In the genomic region with DNA sequence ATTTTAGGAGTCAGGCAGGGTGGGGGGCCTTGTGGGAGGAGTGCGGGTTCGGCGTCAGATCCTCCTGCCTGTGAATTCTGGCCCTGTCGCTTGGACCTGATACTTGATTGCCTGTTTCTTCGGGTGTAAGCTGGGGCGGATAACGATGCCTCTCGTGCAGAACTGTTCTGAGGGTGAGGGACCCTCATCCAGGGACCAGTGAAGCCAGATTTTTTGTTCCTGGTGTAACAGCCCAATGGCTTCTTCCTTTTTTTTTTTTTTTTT, we compare ENCODE assay signal across 8 cellular contexts. TPM values are rescaled to one million over a fixed set of nuclear protein-coding genes. Genes with fewer than 3 reads are reported as not detected.
DNase-seq lines count a peak whose midpoint lies in the region; ATAC-seq and TF ChIP-seq lines count a peak whose summit lies in the region.

No MANE protein-coding gene starts in this region.

- H3K4me1 ChIP-seq in SK-N-SH (ENCODE audit: control insufficient read depth in 1 of 2, insufficient read depth in 2 of 2, low read depth in 1 of 2, low read length in 1 of 2) (peaks cover 6 to 14% of the 10 kb centered on the region in 2 experiments; a peak in 1 of 4 replicates), hepatocyte (ENCODE audit: insufficient read depth) (peaks cover 8% of the 10 kb centered on the region), transverse colon (peaks cover 8 to 23% (median 17%) of the 10 kb centered on the region in 4 donors)

- H2AFZ ChIP-seq in SK-N-SH (ENCODE audit: low read depth) (no peak overlapping the region), hepatocyte (peak overlapping the region; percentile 52)

- H3F3A ChIP-seq in SK-N-SH (replicated peaks; ENCODE audit: insufficient read depth), result peaks cover 9% of the 10 kb centered on the region

- TF ChIP-seq EP300 in SK-N-SH (IDR thresholded peaks at IDR 0.05; ENCODE audit: borderline replicate concordance in 1 of 2, low read depth in 1 of 2, low read length in 1 of 2) (no peak), transverse colon (IDR thresholded peaks at IDR 0.05; ENCODE audit: low read depth) (no peak)

- TF ChIP-seq POLR2A in transverse colon (IDR thresholded peaks at IDR 0.05) (no peak), GM18505 (IDR thresholded peaks at IDR 0.05; ENCODE audit: borderline replicate concordance, extremely low read depth, insufficient read depth, insufficient read length) (no peak)

- H3K9ac ChIP-seq in SK-N-SH, result peak overlapping the region; percentile 63

- no peak for ATAC-seq in SK-N-SH treated with all-trans-retinoic acid at 6 μM for 48 hours
- no peak for ATAC-seq in stimulated activated effector memory CD8-positive, alpha-beta T cell treated with anti-CD3 and anti-CD28 coated beads, Interleukin-12 subunit alpha, Interleukin-12 subunit beta, amount 100 ng/mL, for 72 hours
- ATAC-seq in GM18505 (IDR thresholded peaks at IDR 0.05; ENCODE audit: unreplicated experiment), result no peak

- H3K9me3 ChIP-seq in SK-N-SH (no peaks in the 10 kb centered on the region), WERI-Rb-1 (ENCODE audit: severe bottlenecking) (peaks cover 7% of the 10 kb centered on the region), hepatocyte (ENCODE audit: low read depth) (no peaks in the 10 kb centered on the region), transverse colon (no peaks in the 10 kb centered on the region)

- peak overlapping the region; percentile 82 for H3K4me3 Mint-ChIP-seq in stimulated activated effector memory CD8-positive, alpha-beta T cell treated with anti-CD3 and anti-CD28 coated beads, Interleukin-12 subunit alpha, Interleukin-12 subunit beta, amount 100 ng/mL, for 72 hours

- CTCF ChIA-PET in SK-N-SH (lab: Yijun Ruan, JAX), result interaction anchor here (0.9 to 4.7 kb wide), 3 partner anchors 14 to 140 kb away, joined by 3 to 22 read pairs (median 7); no protein-coding TSS in a partner anchor

- H3K79me2 ChIP-seq in SK-N-SH (ENCODE audit: insufficient read depth) (peaks cover 58% of the 10 kb centered on the region), hepatocyte (peaks cover 37% of the 10 kb centered on the region)

- intact Hi-C loops in transverse colon (cut with DNase I; ENCODE audit: low total_unique reads), result no loop called here

- no peak for DNase-seq in SK-N-SH
- no peak for DNase-seq in WERI-Rb-1
- no peak for DNase-seq in hepatocyte (ENCODE audit: low spot score)
- DNase-seq in stimulated activated effector memory CD8-positive, alpha-beta T cell treated with anti-CD3 and anti-CD28 coated beads, Interleukin-12 subunit alpha, Interleukin-12 subunit beta, amount 100 ng/mL, for 72 hours (ENCODE audit: low spot score in 2 of 2), result no peak
- DNase-seq in activated effector memory CD4-positive, alpha-beta T cell treated with anti-CD3 and anti-CD28 coated beads, Interleukin-2, amount 50 U/mL, for 16 hours, result no peak
- no peak for DNase-seq in transverse colon

- peak overlapping the region; percentile 69 for H3K27ac Mint-ChIP-seq in stimulated activated effector memory CD8-positive, alpha-beta T cell treated with anti-CD3 and anti-CD28 coated beads, Interleukin-12 subunit alpha, Interleukin-12 subunit beta, amount 100 ng/mL, for 72 hours

- no peak for TF ChIP-seq RAD21 in SK-N-SH (IDR thresholded peaks at IDR 0.05; ENCODE audit: low read length)

- WGBS in SK-N-SH (ENCODE audit: low lambda C conversion rate), result 72% methylated on average over 8 of the region's 8 CpGs
- 46% methylated on average over 8 of the region's 8 CpGs for WGBS in hepatocyte (ENCODE audit: low lambda C conversion rate, missing lambda C conversion rate)
- 33% methylated on average over 8 of the region's 8 CpGs; no CpG with 5 or more reads in 1 of the 2 donors for WGBS in transverse colon (ENCODE audit: low coverage in 1 of 2), 2 donors

- H3K9me2 ChIP-seq in SK-N-SH (no peaks in the 10 kb centered on the region), hepatocyte (replicated peaks; ENCODE audit: insufficient read depth) (no peaks in the 10 kb centered on the region)

- H3K9me3 Mint-ChIP-seq in stimulated activated effector memory CD8-positive, alpha-beta T cell treated with anti-CD3 and anti-CD28 coated beads, Interleukin-12 subunit alpha, Interleukin-12 subunit beta, amount 100 ng/mL, for 72 hours, result no peaks in the 10 kb centered on the region

- POLR2A ChIA-PET in SK-N-SH (lab: Yijun Ruan, JAX), result no interaction called here

- H3K4me2 ChIP-seq in SK-N-SH (peak overlapping the region; percentile 93), hepatocyte (peak overlapping the region; percentile 98)

- H3K27me3 ChIP-seq in SK-N-SH (ENCODE audit: insufficient read depth) (no peaks in the 10 kb centered on the region), WERI-Rb-1 (ENCODE audit: insufficient read depth, low read depth, severe bottlenecking) (no peaks in the 10 kb centered on the region), hepatocyte (no peaks in the 10 kb centered on the region), transverse colon (no peaks in the 10 kb centered on the region)

- H3K4me1 Mint-ChIP-seq in stimulated activated effector memory CD8-positive, alpha-beta T cell treated with anti-CD3 and anti-CD28 coated beads, Interleukin-12 subunit alpha, Interleukin-12 subunit beta, amount 100 ng/mL, for 72 hours, result peaks cover 30% of the 10 kb centered on the region

- peaks cover 4 to 25% of the 10 kb centered on the region in 2 experiments for H3K36me3 ChIP-seq in SK-N-SH (replicated peaks in 1 of 2; ENCODE audit: control insufficient read depth in 1 of 2, insufficient read depth in 2 of 2, low read length in 1 of 2)
- H3K36me3 ChIP-seq in WERI-Rb-1, result peaks cover 61% of the 10 kb centered on the region
- no peaks in the 10 kb centered on the region for H3K36me3 ChIP-seq in hepatocyte (replicated peaks; ENCODE audit: insufficient read depth, low read depth)
- no peaks in the 10 kb centered on the region for H3K36me3 ChIP-seq in transverse colon

- in situ Hi-C loops in transverse colon (cut with MboI; ENCODE audit: low pct_ligation_motif_present in 1 of 4, low pct_unique_long_range_greater_than_20kb in 1 of 4, low sequenced_read_pairs in 3 of 4), result loop anchor here in 1 of 4 donors (25.0 kb wide), 1 partner anchor 91 kb away; no protein-coding TSS in a partner anchor

- H3K36me3 Mint-ChIP-seq in stimulated activated effector memory CD8-positive, alpha-beta T cell treated with anti-CD3 and anti-CD28 coated beads, Interleukin-12 subunit alpha, Interleukin-12 subunit beta, amount 100 ng/mL, for 72 hours, result peaks cover 29% of the 10 kb centered on the region

- TF ChIP-seq CTCF in SK-N-SH (IDR thresholded peaks at IDR 0.05) (no peak), WERI-Rb-1 (IDR thresholded peaks at IDR 0.05; ENCODE audit: low read depth, low read length) (no peak), hepatocyte (IDR thresholded peaks at IDR 0.05; ENCODE audit: poor library complexity) (no peak), transverse colon (IDR thresholded peaks at IDR 0.05) (no peak)

- H3K4me3 ChIP-seq in SK-N-SH (ENCODE audit: low read depth in 2 of 2, low read length in 1 of 2), result peak overlapping the region; percentile 78 to 98
- H3K4me3 ChIP-seq in WERI-Rb-1 (ENCODE audit: low read depth, low read length), result peak overlapping the region; percentile 95
- peak overlapping the region; percentile 66 for H3K4me3 ChIP-seq in hepatocyte
- H3K4me3 ChIP-seq in transverse colon, result peak overlapping the region in 2 of 4 donors; percentile 85 to 99

- H3K27ac ChIP-seq in SK-N-SH (ENCODE audit: low read depth in 2 of 2, low read length in 1 of 2) (peak overlapping the region in 1 of 2 experiments; percentile 75; a peak in 1 of 4 replicates), WERI-Rb-1 (peak overlapping the region; percentile 98), hepatocyte (no peak overlapping the region), transverse colon (peak overlapping the region in 1 of 4 donors; percentile 93)

- H4K20me1 ChIP-seq in SK-N-SH (ENCODE audit: insufficient read depth) (peaks cover 23% of the 10 kb centered on the region), hepatocyte (ENCODE audit: insufficient read depth, poor library complexity, severe bottlenecking) (peaks cover 9% of the 10 kb centered on the region)

TF ChIP-seq in SK-N-SH, 30 proteins besides CTCF, POLR2A, EP300 and RAD21 (continues in another document):
- TF ChIP-seq RCOR1 (IDR thresholded peaks at IDR 0.05; ENCODE audit: low read length), result no peak
- no peak for TF ChIP-seq TCF12 (IDR thresholded peaks at IDR 0.05)
- TF ChIP-seq, protein P1, sequence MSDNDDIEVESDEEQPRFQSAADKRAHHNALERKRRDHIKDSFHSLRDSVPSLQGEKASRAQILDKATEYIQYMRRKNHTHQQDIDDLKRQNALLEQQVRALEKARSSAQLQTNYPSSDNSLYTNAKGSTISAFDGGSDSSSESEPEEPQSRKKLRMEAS (IDR thresholded peaks at IDR 0.05; ENCODE audit: low read depth), result no peak

TF ChIP-seq in SK-N-SH treated with all-trans-retinoic acid at 6 μM for 48 hours, 23 proteins besides CTCF, POLR2A, EP300 and RAD21 (continues in another document):
- TF ChIP-seq SNAI2 (CRISPR knock-in tag; IDR thresholded peaks at IDR 0.05), result no peak

RNA-seq across cellular contexts. Expression of a gene that starts 1.3 kb away (rescaled TPM):
- polyA plus RNA-seq in SK-N-SH (2012; rRNA removed), result 78.7 and 107 TPM in 2 replicates
- polyA plus RNA-seq in SK-N-SH (2012; cell fraction: cytosol; rRNA removed), result 40.1 and 54.1 TPM in 2 replicates
- 188 and 264 TPM in 2 replicates for polyA plus RNA-seq in SK-N-SH (2012; cell fraction: nucleus; rRNA removed)
- 24.5 and 34.4 TPM in 2 replicates for total RNA-seq in hepatocyte
- 41.5 and 42.3 TPM in 2 replicates for polyA plus RNA-seq in hepatocyte
- total RNA-seq in transverse colon, result 100 to 1,000 TPM in 1 of 4 donors, 10 to 100 TPM in 3; 38.6 to 104 (median 39.8) TPM

RNA-seq across cellular contexts. Expression of a gene that starts 17.7 kb away (rescaled TPM):
- polyA plus RNA-seq in SK-N-SH (2012; rRNA removed), result 4.3 and 9.9 TPM in 2 replicates
- polyA plus RNA-seq in SK-N-SH (2012; cell fraction: cytosol; rRNA removed), result 6.7 and 9.8 TPM in 2 replicates
- polyA plus RNA-seq in SK-N-SH (2012; cell fraction: nucleus; rRNA removed), result 23.0 and 32.8 TPM in 2 replicates
- total RNA-seq in hepatocyte, result 4.0 and 17.3 TPM in 2 replicates
- 12.8 and 13.7 TPM in 2 replicates for polyA plus RNA-seq in hepatocyte
- 10 to 100 TPM; 11.2 to 33.0 (median 26.2) TPM for total RNA-seq in transverse colon

RNA-seq across cellular contexts. Expression of a gene that starts 36.6 kb away (rescaled TPM):
- 54.3 and 68.2 TPM in 2 replicates for polyA plus RNA-seq in SK-N-SH (2012; rRNA removed)
- 54.0 and 58.2 TPM in 2 replicates for polyA plus RNA-seq in SK-N-SH (2012; cell fraction: cytosol; rRNA removed)
- polyA plus RNA-seq in SK-N-SH (2012; cell fraction: nucleus; rRNA removed), result 55.7 and 57.5 TPM in 2 replicates
- 17.0 and 18.7 TPM in 2 replicates for total RNA-seq in hepatocyte
- polyA plus RNA-seq in hepatocyte, result 24.0 and 27.4 TPM in 2 replicates
- total RNA-seq in transverse colon, result 10 to 100 TPM; 16.3 to 39.6 (median 26.8) TPM

RNA-seq across cellular contexts. Expression of a gene that starts 54.6 kb away (rescaled TPM):
- 13.4 and 20.7 TPM in 2 replicates for polyA plus RNA-seq in SK-N-SH (2012; rRNA removed)
- 10.5 and 15.2 TPM in 2 replicates for polyA plus RNA-seq in SK-N-SH (2012; cell fraction: cytosol; rRNA removed)
- polyA plus RNA-seq in SK-N-SH (2012; cell fraction: nucleus; rRNA removed), result 22.5 and 23.0 TPM in 2 replicates
- total RNA-seq in hepatocyte, result 20.0 and 22.2 TPM in 2 replicates
- 22.2 and 27.8 TPM in 2 replicates for polyA plus RNA-seq in hepatocyte
- 10 to 100 TPM; 26.5 to 83.0 (median 59.6) TPM for total RNA-seq in transverse colon
